Comparison of ENCODE assay signal across 13 cellular contexts in the genomic region with DNA sequence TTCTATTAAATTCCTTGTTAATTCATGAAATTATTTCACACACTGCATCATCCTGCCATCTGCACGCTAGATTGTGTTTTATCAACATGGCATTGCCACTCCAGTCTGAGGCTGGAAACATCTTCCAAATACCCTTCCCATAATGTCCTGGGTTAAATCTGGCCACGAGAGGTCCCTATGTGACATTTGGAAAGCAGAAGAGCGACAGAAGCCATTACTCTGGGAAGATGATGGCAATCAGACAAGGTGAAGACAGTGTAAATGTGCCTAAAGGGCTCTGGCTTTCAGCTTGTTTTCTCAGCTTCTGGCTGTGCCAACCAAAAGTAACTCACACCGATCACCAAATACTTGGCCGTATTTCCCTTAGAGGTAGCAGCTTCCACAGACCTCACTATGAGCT.
"Had no signal": no experiment of that assay in that cellular context is flagged by ENCODE, and none has a peak within 500 bp of the region (broad histone marks: within the 10 kb centered on the region; RNA-seq: fewer than 3 reads in every experiment).

No MANE protein-coding gene starts in this region.

- H3K27me3 ChIP-seq: adrenal gland, body of pancreas, hepatocyte, neutrophil, tibial nerve, vagina had no signal

- DNase-seq: activated B cell treated with CpG ODN at 0.5 μM for 24 hours; activated CD4-positive, alpha-beta T cell treated with anti-CD3 and anti-CD28 coated beads, Interleukin-2, amount 10 ng/mL, durations not matched to agents 24 days and 14 days; activated naive CD4-positive, alpha-beta T cell treated with Interleukin-2 at 50 U/mL for 16 hours; adrenal gland; body of pancreas; effector memory CD8-positive, alpha-beta T cell; erythroblast; naive thymus-derived CD4-positive, alpha-beta T cell; stimulated activated naive B cell treated with anti-CD40 and anti-IgM and Interleukin-4, amounts not matched to agents 10 μg/mL and 1 μg/mL and 100 μg/mL, for 72 hours had no signal

- H3K4me1 ChIP-seq: adrenal gland, body of pancreas, tibial nerve, vagina had no signal

- H3K9me3 ChIP-seq: adrenal gland, body of pancreas, neutrophil, tibial nerve, vagina had no signal

- H2AFZ ChIP-seq: hepatocyte had no signal

- H3K4me3 ChIP-seq: adrenal gland, body of pancreas, hepatocyte, tibial nerve, vagina had no signal

- H3K79me2 ChIP-seq: hepatocyte had no signal

- H3K4me2 ChIP-seq: hepatocyte had no signal

- H3K36me3 ChIP-seq: adrenal gland, neutrophil, tibial nerve, vagina had no signal

- H3K27ac ChIP-seq: adrenal gland, body of pancreas, hepatocyte, neutrophil, tibial nerve, vagina had no signal
